ENCODE assay signal across 13 cellular contexts in the genomic region with DNA sequence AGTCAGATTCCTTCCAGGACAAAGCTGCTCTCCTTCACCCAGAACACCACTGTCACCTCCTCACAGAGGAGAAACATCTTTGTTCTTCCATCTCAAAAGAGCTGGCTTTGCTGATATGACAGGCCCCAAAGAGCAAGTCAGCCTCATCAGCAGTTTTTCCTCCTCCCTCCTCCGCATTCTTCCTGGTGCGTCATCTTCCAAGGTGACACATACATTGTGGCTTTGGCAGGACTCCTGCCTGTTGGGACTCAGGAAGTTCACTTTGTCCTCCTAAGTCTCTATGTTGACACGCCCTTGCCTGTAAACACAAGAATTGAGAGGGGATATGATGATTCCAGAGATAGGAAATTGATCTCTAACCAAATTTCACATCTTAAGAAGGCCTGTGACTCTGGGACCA. TPM values are rescaled to one million over a fixed set of nuclear protein-coding genes. Genes with fewer than 3 reads are reported as not detected.
DNase-seq lines count a peak whose midpoint lies in the region; ATAC-seq, FAIRE-seq and TF ChIP-seq lines count a peak whose summit lies in the region.
"Not testable (repeated sequence)": the region's sequence is repeated elsewhere in the genome, so short reads cannot be mapped to it uniquely, and the experiment has no call there.
"Had no signal": no experiment of that assay in that cellular context is flagged by ENCODE, and none has a peak within 500 bp of the region (broad histone marks: within the 10 kb centered on the region; RNA-seq: fewer than 3 reads in every experiment).

No MANE protein-coding gene starts in this region.

- not testable (repeated sequence) for H3K4me3 ChIP-seq in K562; fibroblast of lung (replicated peaks in 1 of 4; ENCODE audit: control extremely low read depth in 1 of 4, insufficient read depth in 1 of 4, low read depth in 3 of 4, low read length in 4 of 4); kidney epithelial cell (ENCODE audit: low read depth, low read length)

- H3K27me3 Mint-ChIP-seq in T-helper 17 cell, result not testable (repeated sequence)

- not testable (repeated sequence) for H4K20me1 ChIP-seq in K562 (replicated peaks; ENCODE audit: control insufficient read depth, insufficient read depth, low read length); fibroblast of lung (ENCODE audit: control insufficient read depth, extremely low read depth, insufficient read depth, low read length)

- DNase-seq in AG08396 (ENCODE audit: low spot score), result peak; percentile 32
- peak; percentile 82 for DNase-seq in H4 (ENCODE audit: low spot score)
- DNase-seq in M059J (ENCODE audit: low read depth), result peak; percentile 90
- not testable (repeated sequence) for DNase-seq in T-helper 17 cell
- DNase-seq in K562 (ENCODE audit: extremely low read depth in 1 of 4, low spot score in 3 of 4), result peak in 2 of 4 experiments; percentile 10 to 53
- peak; percentile 19 to 68 for DNase-seq in fibroblast of lung (ENCODE audit: low read depth in 2 of 2)
- peak; percentile 19 for DNase-seq in kidney epithelial cell (ENCODE audit: low read depth)
- DNase-seq in pulmonary artery endothelial cell (ENCODE audit: low read depth, low spot score), result peak; percentile 5

- intact Hi-C loops in K562 (cut with micrococcal nuclease), result not testable (repeated sequence)

- not testable (repeated sequence) for TF ChIP-seq RAD21 in K562 (CRISPR knock-in tag; conservative IDR thresholded peaks at IDR 0.05 in 1 of 2, IDR thresholded peaks at IDR 0.05 in 1 of 2)

- H3K4me1 ChIP-seq in K562 (replicated peaks in 1 of 2; ENCODE audit: control insufficient read depth in 2 of 2, insufficient read depth in 2 of 2, low read length in 2 of 2); fibroblast of lung (ENCODE audit: control insufficient read depth, extremely low read depth, insufficient read depth, low read length): not testable (repeated sequence)

- not testable (repeated sequence) for H3K79me2 ChIP-seq in K562 (ENCODE audit: control insufficient read depth, insufficient read depth, low read length); fibroblast of lung (ENCODE audit: control insufficient read depth, insufficient read depth, low read length)

- not testable (repeated sequence) for H3K4me2 ChIP-seq in K562 (ENCODE audit: insufficient read depth, low read length); fibroblast of lung (ENCODE audit: extremely low read depth, insufficient read depth, low read length)

- FAIRE-seq in K562 (lab: Jason Lieb, UNC), result peak; percentile 42

- H3K36me3 ChIP-seq in K562 (ENCODE audit: control insufficient read depth, insufficient read depth, low read length); fibroblast of lung (ENCODE audit: control insufficient read depth, insufficient read depth, low read length); kidney epithelial cell (ENCODE audit: control insufficient read depth, insufficient read depth, low read length): not testable (repeated sequence)

- not testable (repeated sequence) for H3K27ac ChIP-seq in K562 (ENCODE audit: extremely low read depth, low read depth, low read length); fibroblast of lung (ENCODE audit: insufficient read depth, low read length)

- not testable (repeated sequence) for H3K9ac ChIP-seq in K562 (ENCODE audit: insufficient read depth in 1 of 2, low read depth in 2 of 2, low read length in 2 of 2); fibroblast of lung (ENCODE audit: insufficient read depth, low read length)

- H3K4me1 Mint-ChIP-seq in T-helper 17 cell, result peaks cover 21% of the 10 kb centered on the region

- 0% methylated on average over 3 of the region's 3 CpGs for WGBS in K562 (ENCODE audit: insufficient coverage, low coverage, missing lambda C conversion rate)

- not testable (repeated sequence) for H2AFZ ChIP-seq in K562 (ENCODE audit: low read depth, low read length); fibroblast of lung (ENCODE audit: low read length)

- not testable (repeated sequence) for H3K27me3 ChIP-seq in K562 (ENCODE audit: control insufficient read depth in 2 of 2, insufficient read depth in 2 of 2, low read length in 2 of 2); fibroblast of lung (ENCODE audit: control insufficient read depth, insufficient read depth, low read length); kidney epithelial cell (ENCODE audit: control insufficient read depth, insufficient read depth, low read length)

- H3K27ac Mint-ChIP-seq in T-helper 17 cell, result peak overlapping the region; percentile 77

- ATAC-seq in T-helper 17 cell, K562: not testable (repeated sequence)

- not testable (repeated sequence) for H3K9me1 ChIP-seq in K562 (ENCODE audit: control insufficient read depth, insufficient read depth, low read length)

- TF ChIP-seq CTCF in K562 (IDR thresholded peaks at IDR 0.05 in 2 of 3, conservative IDR thresholded peaks at IDR 0.05 in 1 of 3; ENCODE audit: insufficient read depth in 2 of 3, low read depth in 1 of 3, low read length in 3 of 3); fibroblast of lung (conservative IDR thresholded peaks at IDR 0.05 in 1 of 2, IDR thresholded peaks at IDR 0.05 in 1 of 2; ENCODE audit: low read depth in 1 of 2, low read length in 2 of 2); kidney epithelial cell (IDR thresholded peaks at IDR 0.05; ENCODE audit: insufficient read depth, low read length, poor library complexity, severe bottlenecking): not testable (repeated sequence)

- BruUV-seq in K562 (replicated peaks; lab: Mats Ljungman, UMichigan), result not testable (repeated sequence)

- not testable (repeated sequence) for H3K4me3 Mint-ChIP-seq in T-helper 17 cell

- POLR2A ChIA-PET in K562 (lab: Yijun Ruan, JAX), result not testable (repeated sequence)

- in situ Hi-C loops in K562 (cut with MboI), result not testable (repeated sequence)

- TF ChIP-seq EP300 in K562 (IDR thresholded peaks at IDR 0.05; ENCODE audit: low read length), result peak; percentile 13; the same call in 1 of the 2 replicates

- not testable (repeated sequence) for H3K36me3 Mint-ChIP-seq in T-helper 17 cell (ENCODE audit: low read depth)

- H3K9me3 ChIP-seq in T-helper 17 cell (ENCODE audit: control insufficient read depth, low read length, poor library complexity, severe bottlenecking); K562 (replicated peaks; ENCODE audit: control insufficient read depth, insufficient read depth, low read depth, low read length); fibroblast of lung (ENCODE audit: control insufficient read depth, insufficient read depth, low read depth, low read length): not testable (repeated sequence)

- CTCF ChIA-PET in K562 (lab: Yijun Ruan, JAX; ENCODE audit: low intra/inter-chr PET ratio), result not testable (repeated sequence)

- TF ChIP-seq POLR2A in K562 (conservative IDR thresholded peaks at IDR 0.05), result not testable (repeated sequence)

RNA-seq across cellular contexts. Expression of gene C22orf42, which starts 23.1 kb away (rescaled TPM):
- not detected in 2 replicates for total RNA-seq in H4 (2014; rRNA removed; shearing (Covaris generic))
- not detected in 2 replicates for total RNA-seq in M059J (2014; rRNA removed; shearing (Covaris generic))
- total RNA-seq in T-helper 17 cell, result not detected
- total RNA-seq in K562 (2011; cell fraction: chromatin; rRNA removed; ENCODE audit: low replicate concordance), result not detected in 2 replicates
- not detected in 2 replicates for total RNA-seq in K562 (2011; cell fraction: nucleolus; rRNA removed)
- not detected in 2 replicates for total RNA-seq in K562 (2011; cell fraction: nucleoplasm; rRNA removed)
- not detected in 2 replicates for total RNA-seq in K562 (2014; rRNA removed)
- not detected in 2 replicates for total RNA-seq in K562 (2014; rRNA removed; fragmentation: Illumina TruSeq; extraction: Trizol)
- total RNA-seq in K562 (2015; rRNA removed; fragmentation: Illumina TruSeq; extraction: Trizol), result not detected in 2 replicates
- total RNA-seq in K562 (2021), result not detected in 2 replicates
- not detected in 2 replicates for polyA plus RNA-seq in K562 (2011; rRNA removed)
- polyA plus RNA-seq in K562 (2011; cell fraction: cytosol; rRNA removed), result not detected in 2 replicates
- not detected in 2 replicates for polyA plus RNA-seq in K562 (2011; cell fraction: nucleus; rRNA removed)
- polyA plus RNA-seq in K562 (2012), result not detected in 2 replicates
- polyA plus RNA-seq in K562 (2014; fragmentation: Illumina TruSeq; extraction: Trizol), result not detected in 2 replicates
- polyA plus RNA-seq in K562 (2014; fragmentation: Nextera tagmentation; extraction: Ambion mirVana), result not detected
- polyA plus RNA-seq in K562 (2014; rRNA removed), result not detected in 2 replicates
- not detected in 2 replicates for polyA minus RNA-seq in K562 (2011; rRNA and poly(A)+ RNA removed)
- polyA minus RNA-seq in K562 (2011; cell fraction: cytosol; rRNA and poly(A)+ RNA removed), result not detected in 2 replicates
- polyA minus RNA-seq in K562 (2011; cell fraction: nucleus; rRNA and poly(A)+ RNA removed), result not detected in 2 replicates
- total RNA-seq in fibroblast of lung, result not detected in 2 replicates
- polyA plus RNA-seq in fibroblast of lung, result not detected in 2 replicates
- not detected in 2 replicates for polyA plus RNA-seq in fibroblast of lung (2012)
- polyA minus RNA-seq in fibroblast of lung (ENCODE audit: low replicate concordance), result not detected in 2 replicates
- not detected in 2 replicates for total RNA-seq in kidney epithelial cell
- total RNA-seq in pulmonary artery endothelial cell, result not detected in 2 replicates
- total RNA-seq: activated CD4-positive, alpha-beta memory T cell treated with anti-CD3 and anti-CD28 coated beads for 36 hours; left cardiac atrium; upper lobe of left lung had no signal
- polyA plus RNA-seq: AG04450, IgD-negative memory B cell had no signal
